ENCODE assay signal across 11 cellular contexts in genomic region chr12:946656-947055, GRCh38. TPM values are rescaled to one million over a fixed set of nuclear protein-coding genes. Genes with fewer than 3 reads are reported as not detected.
DNase-seq lines count a peak whose midpoint lies in the region; ATAC-seq and TF ChIP-seq lines count a peak whose summit lies in the region.
"Had no signal": no experiment of that assay in that cellular context is flagged by ENCODE, and none has a peak within 500 bp of the region (broad histone marks: within the 10 kb centered on the region; RNA-seq: fewer than 3 reads in every experiment).

No MANE protein-coding gene starts in this region.

- CTCF ChIA-PET in CD8-positive, alpha-beta T cell (lab: Charles Lee), result interaction anchor here (0.7 to 1.5 kb wide), 4 partner anchors 133 to 378 kb away, joined by 3 to 4 read pairs (median 4); no protein-coding TSS in a partner anchor
- CTCF ChIA-PET in SK-N-SH (lab: Yijun Ruan, JAX), result interaction anchor here (0.6 to 2.6 kb wide), 6 partner anchors 18 to 470 kb away, joined by 3 to 11 read pairs (median 4); no protein-coding TSS in a partner anchor

- WGBS in SK-N-SH (ENCODE audit: low lambda C conversion rate), result 83% methylated on average over 7 of the region's 7 CpGs

- intact Hi-C loops in CD8-positive, alpha-beta T cell (cut with DNase I, micrococcal nuclease), result loop anchor here (5.0 to 10.0 kb wide), 5 partner anchors 34 to 646 kb away; partner anchors contain the start of genes FBXL14 (in 2 of the 2) and KDM5A (in 1 of the 2)

- H3K4me1 Mint-ChIP-seq in CD8-positive, alpha-beta T cell (ENCODE audit: low read depth), result peaks cover 44% of the 10 kb centered on the region
- peaks cover 28% of the 10 kb centered on the region for H3K4me1 Mint-ChIP-seq in HFFc6 (ENCODE audit: low read depth)
- peaks cover 27 to 48% (median 42%) of the 10 kb centered on the region in 4 donors for H3K4me1 Mint-ChIP-seq in naive thymus-derived CD8-positive, alpha-beta T cell

- H3K4me3 ChIP-seq in CD8-positive, alpha-beta T cell (ENCODE audit: low read depth, low read length), result no peak overlapping the region
- no peak overlapping the region for H3K4me3 ChIP-seq in SK-N-SH (ENCODE audit: low read depth in 2 of 2, low read length in 1 of 2)
- H3K4me3 ChIP-seq: heart right ventricle, right atrium auricular region had no signal

- H3K9ac ChIP-seq in SK-N-SH, result no peak overlapping the region

- no peak overlapping the region for H2AFZ ChIP-seq in SK-N-SH (ENCODE audit: low read depth)

- peaks cover 63% of the 10 kb centered on the region for H3K79me2 ChIP-seq in SK-N-SH (ENCODE audit: insufficient read depth)

- H3K9me2 ChIP-seq in SK-N-SH, result no peaks in the 10 kb centered on the region

- ATAC-seq in CD8-positive, alpha-beta T cell, result no peak
- no peak for ATAC-seq in naive thymus-derived CD8-positive, alpha-beta T cell
- no peak for ATAC-seq in GM21825 (IDR thresholded peaks at IDR 0.05; ENCODE audit: unreplicated experiment)
- ATAC-seq: heart right ventricle had no signal

- H3K36me3 ChIP-seq in CD8-positive, alpha-beta T cell (ENCODE audit: insufficient read depth, low read length), result no peaks in the 10 kb centered on the region
- peaks cover 0 to 14% of the 10 kb centered on the region in 2 experiments for H3K36me3 ChIP-seq in SK-N-SH (replicated peaks in 1 of 2; ENCODE audit: control insufficient read depth in 1 of 2, insufficient read depth in 2 of 2, low read length in 1 of 2)

- H3F3A ChIP-seq in SK-N-SH (replicated peaks; ENCODE audit: insufficient read depth), result peaks cover 12% of the 10 kb centered on the region

- no peak for TF ChIP-seq EP300 in SK-N-SH (IDR thresholded peaks at IDR 0.05; ENCODE audit: borderline replicate concordance in 1 of 2, low read depth in 1 of 2, low read length in 1 of 2)

- H3K27me3 Mint-ChIP-seq in CD8-positive, alpha-beta T cell (ENCODE audit: low read depth), result no peaks in the 10 kb centered on the region
- peaks cover 6% of the 10 kb centered on the region; the same call in 1 of the 2 replicates for H3K27me3 Mint-ChIP-seq in HFFc6 (ENCODE audit: insufficient read depth)
- H3K27me3 Mint-ChIP-seq in naive thymus-derived CD8-positive, alpha-beta T cell, result no peaks in the 10 kb centered on the region

- POLR2A ChIA-PET in CD8-positive, alpha-beta T cell (lab: Charles Lee), result no interaction called here
- POLR2A ChIA-PET in naive thymus-derived CD8-positive, alpha-beta T cell (lab: Charles Lee), result interaction anchor here (0.8 kb wide), 1 partner anchor 17 kb away, joined by 3 read pairs; no protein-coding TSS in a partner anchor
- POLR2A ChIA-PET in SK-N-SH (lab: Yijun Ruan, JAX), result interaction anchor here (0.7 kb wide), 1 partner anchor 43 kb away, joined by 3 read pairs; no protein-coding TSS in a partner anchor

- H3K27ac Mint-ChIP-seq in CD8-positive, alpha-beta T cell, result peak overlapping the region; percentile 46
- H3K27ac Mint-ChIP-seq in HFFc6, result peak overlapping the region; percentile 78
- H3K27ac Mint-ChIP-seq in naive thymus-derived CD8-positive, alpha-beta T cell, result peak overlapping the region in 8 of 10 donors; percentile 1 to 73 (median 24)

- no peaks in the 10 kb centered on the region for H3K9me3 Mint-ChIP-seq in CD8-positive, alpha-beta T cell
- H3K9me3 Mint-ChIP-seq in HFFc6, result peaks cover 4% of the 10 kb centered on the region; the same call in 1 of the 2 replicates
- H3K9me3 Mint-ChIP-seq in naive thymus-derived CD8-positive, alpha-beta T cell, result no peaks in the 10 kb centered on the region

- no peaks in the 10 kb centered on the region for H4K20me1 ChIP-seq in SK-N-SH (ENCODE audit: insufficient read depth)

- no peak for DNase-seq in CD8-positive, alpha-beta T cell
- no peak for DNase-seq in HFFc6
- DNase-seq in amniotic epithelial cell (ENCODE audit: low read depth), result peak; percentile 93
- DNase-seq in naive thymus-derived CD8-positive, alpha-beta T cell, result no peak
- no peak for DNase-seq in SK-N-SH
- no peak for DNase-seq in NCI-H2107 treated with DMSO at 0.1 percent for 48 hours (lab: John Stamatoyannopoulos, UW; ENCODE audit: unreplicated experiment)
- DNase-seq in pons (ENCODE audit: low spot score), result no peak
- DNase-seq: heart right ventricle, NCI-H1105 treated with DMSO at 0.1 percent for 48 hours had no signal

- H3K4me3 Mint-ChIP-seq in CD8-positive, alpha-beta T cell, result no peak overlapping the region
- peak overlapping the region; percentile 52 for H3K4me3 Mint-ChIP-seq in HFFc6
- peak overlapping the region in 4 of 10 donors; percentile 22 to 58 (median 32) for H3K4me3 Mint-ChIP-seq in naive thymus-derived CD8-positive, alpha-beta T cell

- TF ChIP-seq CTCF in CD8-positive, alpha-beta T cell (IDR thresholded peaks at IDR 0.05), result no peak
- TF ChIP-seq CTCF in HFFc6 (IDR thresholded peaks at IDR 0.05) (no peak), SK-N-SH (IDR thresholded peaks at IDR 0.05) (no peak)

- H3K27ac ChIP-seq in CD8-positive, alpha-beta T cell (ENCODE audit: low read depth, low read length), result no peak overlapping the region
- H3K27ac ChIP-seq in SK-N-SH (ENCODE audit: low read depth in 2 of 2, low read length in 1 of 2), result no peak overlapping the region

- no peak overlapping the region for H3K4me2 ChIP-seq in SK-N-SH

- H3K4me1 ChIP-seq in CD8-positive, alpha-beta T cell (ENCODE audit: insufficient read depth, low read length), result peaks cover 17% of the 10 kb centered on the region
- H3K4me1 ChIP-seq in SK-N-SH (ENCODE audit: control insufficient read depth in 1 of 2, insufficient read depth in 2 of 2, low read depth in 1 of 2, low read length in 1 of 2), result peaks cover 2 to 6% of the 10 kb centered on the region in 2 experiments; a peak in 3 of 4 replicates

- H3K27me3 ChIP-seq in CD8-positive, alpha-beta T cell (ENCODE audit: insufficient read depth, low read length), result no peaks in the 10 kb centered on the region
- H3K27me3 ChIP-seq in SK-N-SH (ENCODE audit: insufficient read depth), result no peaks in the 10 kb centered on the region
- H3K27me3 ChIP-seq: heart right ventricle, right atrium auricular region had no signal

- TF ChIP-seq RAD21 in SK-N-SH (IDR thresholded peaks at IDR 0.05; ENCODE audit: low read length), result no peak

- peaks cover 31% of the 10 kb centered on the region for H3K36me3 Mint-ChIP-seq in CD8-positive, alpha-beta T cell
- peaks cover 20% of the 10 kb centered on the region for H3K36me3 Mint-ChIP-seq in HFFc6 (ENCODE audit: low read depth)
- H3K36me3 Mint-ChIP-seq in naive thymus-derived CD8-positive, alpha-beta T cell, result peaks cover 0 to 38% (median 0%) of the 10 kb centered on the region in 3 donors

- no peaks in the 10 kb centered on the region for H3K9me3 ChIP-seq in CD8-positive, alpha-beta T cell (ENCODE audit: low read length)
- no peaks in the 10 kb centered on the region for H3K9me3 ChIP-seq in SK-N-SH
- H3K9me3 ChIP-seq: heart right ventricle, right atrium auricular region had no signal

TF ChIP-seq in SK-N-SH, 30 proteins besides CTCF, POLR2A, EP300 and RAD21 (continues in another document):
- TF ChIP-seq SIN3A (IDR thresholded peaks at IDR 0.05; ENCODE audit: borderline replicate concordance, low read depth, low read length) (no peak), FOXJ3 (CRISPR knock-in tag; IDR thresholded peaks at IDR 0.05) (no peak), JUND (IDR thresholded peaks at IDR 0.05) (no peak), EZH2phosphoT487 (IDR thresholded peaks at IDR 0.05; ENCODE audit: borderline replicate concordance, low read depth) (no peak), FOXM1 (IDR thresholded peaks at IDR 0.05; ENCODE audit: low read depth) (no peak), NFIC (IDR thresholded peaks at IDR 0.05; ENCODE audit: borderline replicate concordance) (no peak), FOSL2 (IDR thresholded peaks at IDR 0.05; ENCODE audit: borderline replicate concordance, low read depth) (no peak), ELF1 (IDR thresholded peaks at IDR 0.05) (no peak), MAX (IDR thresholded peaks at IDR 0.05; ENCODE audit: low read depth) (no peak), PBX3 (IDR thresholded peaks at IDR 0.05) (no peak), TEAD4 (IDR thresholded peaks at IDR 0.05; ENCODE audit: borderline replicate concordance, insufficient read depth) (no peak), CHD2 (IDR thresholded peaks at IDR 0.05; ENCODE audit: low read length, partially characterized antibody) (no peak), RXRA (IDR thresholded peaks at IDR 0.05; ENCODE audit: borderline replicate concordance, low read depth) (no peak), POLR2AphosphoS5 (IDR thresholded peaks at IDR 0.05; ENCODE audit: low read depth, low read length) (no peak)

RNA-seq across cellular contexts. Expression of gene RAD52, which starts 2.8 kb away (rescaled TPM):
- total RNA-seq in CD8-positive, alpha-beta T cell, result 1 to 10 TPM; 8.1 to 9.6 TPM
- total RNA-seq in HFFc6 (2021; fragmentation: NEBNext Ultra II Directional; extraction: Animal tissue kit (Norgen Biotek cat#: 25700)), result 10 to 100 TPM in 2 of 6 experiments, 1 to 10 TPM in 4; 8.6 to 10.9 (median 9.2) TPM
- total RNA-seq in naive thymus-derived CD8-positive, alpha-beta T cell, result 10 to 100 TPM; 28.9 to 30.0 TPM
- polyA plus RNA-seq in naive thymus-derived CD8-positive, alpha-beta T cell, result 1 to 10 TPM; 2.1 to 4.9 (median 3.4) TPM
- polyA plus RNA-seq in SK-N-SH (2012; rRNA removed), result 11.2 and 12.1 TPM in 2 replicates
- 5.4 and 6.3 TPM in 2 replicates for polyA plus RNA-seq in SK-N-SH (2012; cell fraction: cytosol; rRNA removed)
- polyA plus RNA-seq in SK-N-SH (2012; cell fraction: nucleus; rRNA removed), result 44.7 and 46.3 TPM in 2 replicates

RNA-seq across cellular contexts. Expression of gene ERC1, which starts 44.4 kb away (rescaled TPM):
- total RNA-seq in CD8-positive, alpha-beta T cell, result 10 to 100 TPM; 34.5 to 34.6 TPM
- 10 to 100 TPM; 44.1 to 48.9 (median 47.9) TPM for total RNA-seq in HFFc6 (2021; fragmentation: NEBNext Ultra II Directional; extraction: Animal tissue kit (Norgen Biotek cat#: 25700))
- total RNA-seq in naive thymus-derived CD8-positive, alpha-beta T cell, result 10 to 100 TPM; 44.1 to 51.9 TPM
- 10 to 100 TPM; 14.0 to 22.5 (median 14.3) TPM for polyA plus RNA-seq in naive thymus-derived CD8-positive, alpha-beta T cell
- polyA plus RNA-seq in SK-N-SH (2012; rRNA removed), result 7.5 and 9.3 TPM in 2 replicates
- polyA plus RNA-seq in SK-N-SH (2012; cell fraction: cytosol; rRNA removed), result 7.1 and 7.8 TPM in 2 replicates
- 6.6 and 9.0 TPM in 2 replicates for polyA plus RNA-seq in SK-N-SH (2012; cell fraction: nucleus; rRNA removed)

Comparison
In these comparisons a context has a peak if more than half of its experiments do, and no peak if none do; other contexts are left out.
1. H3K27ac Mint-ChIP-seq: peak in every context shown above with its lines; median percentile 78 in HFFc6; 46 in CD8-positive, alpha-beta T cell; 24 in naive thymus-derived CD8-positive, alpha-beta T cell.